2 cellular contexts compared by ENCODE assay signal in genomic region chr10:3009341-3009740, GRCh38.
TF ChIP-seq lines count a peak whose summit lies in the region.

No MANE protein-coding gene starts in this region.

TF ChIP-seq in HepG2, 621 proteins besides CTCF, POLR2A, EP300 and RAD21:
- no peak for TF ChIP-seq ONECUT2 (CRISPR knock-in tag; IDR thresholded peaks at IDR 0.05)
- TF ChIP-seq AGO2 (optimal IDR thresholded peaks at IDR 0.05; ENCODE audit: low read depth, low read length) = no peak
- 0 out of 2 replicates have a peak, but pooled peaks have one; percentile 7 for TF ChIP-seq FOSL2 (CRISPR knock-in tag; IDR thresholded peaks at IDR 0.05)
- no peak for TF ChIP-seq SCMH1 (CRISPR knock-in tag; IDR thresholded peaks at IDR 0.05; ENCODE audit: borderline replicate concordance)
- TF ChIP-seq ZNF326 (CRISPR knock-in tag; IDR thresholded peaks at IDR 0.05; ENCODE audit: borderline replicate concordance) = no peak
- no peak for TF ChIP-seq ZNF547 (CRISPR knock-in tag; IDR thresholded peaks at IDR 0.05)
- TF ChIP-seq ZNF337 (CRISPR knock-in tag; IDR thresholded peaks at IDR 0.05; ENCODE audit: borderline replicate concordance, low read depth) = no peak
- TF ChIP-seq GZF1 (CRISPR knock-in tag; IDR thresholded peaks at IDR 0.05) = no peak

TF ChIP-seq in H1, 55 proteins besides CTCF, POLR2A, EP300 and RAD21:
- no peak for TF ChIP-seq MAFK (IDR thresholded peaks at IDR 0.05; ENCODE audit: low read depth, low read length)
- no peak for TF ChIP-seq CHD1 (IDR thresholded peaks at IDR 0.05; ENCODE audit: low read depth, low read length)
- TF ChIP-seq BCL11A (IDR thresholded peaks at IDR 0.05; ENCODE audit: low read depth in 2 of 2, low read length in 2 of 2) = no peak
- no peak for TF ChIP-seq SUZ12 (IDR thresholded peaks at IDR 0.05; ENCODE audit: low read length)
TF ChIP-seq in H1: peak in this region for 0.
